In the genomic region with DNA sequence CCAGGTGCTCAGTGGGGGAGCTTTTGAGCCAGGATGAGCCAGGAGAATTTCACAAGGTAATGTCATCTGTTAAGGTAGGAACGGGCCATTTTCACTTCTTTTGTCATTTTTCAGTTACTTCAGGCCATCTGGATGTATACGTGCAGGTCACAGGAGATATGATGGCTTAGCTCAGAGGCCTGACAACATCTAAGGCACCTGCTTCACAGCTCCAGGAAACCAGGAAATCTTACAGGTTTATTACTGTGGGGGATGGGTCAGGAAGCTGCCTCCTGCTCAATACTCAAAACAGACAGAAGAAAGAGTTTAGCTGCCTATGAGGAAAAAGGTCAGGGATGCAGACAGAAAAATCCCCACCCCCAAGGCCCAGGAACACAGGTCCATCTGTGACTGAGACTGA, we compare ENCODE assay signal across 17 cellular contexts.
A peak's percentile ranks its signal among the peaks of the same experiment; 100 is the strongest.
DNase-seq lines count a peak whose midpoint lies in the region; TF ChIP-seq lines count a peak whose summit lies in the region.
"Had no signal": no experiment of that assay in that cellular context is flagged by ENCODE, and none has a peak within 500 bp of the region (broad histone marks: within the 10 kb centered on the region; RNA-seq: fewer than 3 reads in every experiment).

No MANE protein-coding gene starts in this region.

- H3K4me1 ChIP-seq in Loucy (ENCODE audit: insufficient read depth, low read length, poor library complexity, severe bottlenecking) (peaks cover 9% of the 10 kb centered on the region), colonic mucosa (no peaks in the 10 kb centered on the region)
- H3K4me1 ChIP-seq: BE2C, SJCRH30 had no signal

- H3K27ac ChIP-seq in colonic mucosa (no peak overlapping the region), caudate nucleus (ENCODE audit: low read depth, low read length) (no peak overlapping the region)
- H3K27ac ChIP-seq: SJCRH30 had no signal

- no peaks in the 10 kb centered on the region for H4K20me1 ChIP-seq in Loucy (ENCODE audit: insufficient read depth, low read length, poor library complexity, severe bottlenecking)

- H3K4me3 Mint-ChIP-seq in activated T-helper 1 cell treated with anti-CD3 and anti-CD28 coated beads, Interleukin-12 subunit alpha, Interleukin-12 subunit beta, Interleukin-2, Interleukin-4 antibody, amounts not matched to agents 30 ng/mL and 10 ng/mL and 1 ng/mL, durations not matched to agents 14 hours and 24 hours and 36 hours = no peak overlapping the region

- no peaks in the 10 kb centered on the region for H3K79me2 ChIP-seq in Loucy (ENCODE audit: insufficient read depth, low read length)

- H3K9ac ChIP-seq in Loucy (ENCODE audit: low read depth, low read length, poor library complexity, severe bottlenecking) (no peak overlapping the region), colonic mucosa (ENCODE audit: low read depth in 2 of 2, low read length in 2 of 2) (no peak overlapping the region)

- H3K27me3 ChIP-seq in Loucy (ENCODE audit: insufficient read depth, low read length, poor library complexity, severe bottlenecking) = no peaks in the 10 kb centered on the region
- H3K27me3 ChIP-seq in colonic mucosa = no peaks in the 10 kb centered on the region
- H3K27me3 ChIP-seq: BE2C, SJCRH30 had no signal

- H3F3A ChIP-seq in Loucy (ENCODE audit: low read depth) = no peaks in the 10 kb centered on the region

- no peaks in the 10 kb centered on the region for H3K4me1 Mint-ChIP-seq in activated T-helper 1 cell treated with anti-CD3 and anti-CD28 coated beads, Interleukin-12 subunit alpha, Interleukin-12 subunit beta, Interleukin-2, Interleukin-4 antibody, amounts not matched to agents 30 ng/mL and 10 ng/mL and 1 ng/mL, durations not matched to agents 14 hours and 24 hours and 36 hours (ENCODE audit: low read depth)

- no peak overlapping the region for H3K27ac Mint-ChIP-seq in activated T-helper 1 cell treated with anti-CD3 and anti-CD28 coated beads, Interleukin-12 subunit alpha, Interleukin-12 subunit beta, Interleukin-2, Interleukin-4 antibody, amounts not matched to agents 30 ng/mL and 10 ng/mL and 1 ng/mL, durations not matched to agents 14 hours and 24 hours and 36 hours

- H3K36me3 ChIP-seq in Loucy (ENCODE audit: insufficient read depth, low read length) (no peaks in the 10 kb centered on the region), colonic mucosa (no peaks in the 10 kb centered on the region)
- H3K36me3 ChIP-seq: BE2C, SJCRH30 had no signal

- no peak overlapping the region for H3K4me3 ChIP-seq in Loucy (ENCODE audit: low read length, poor library complexity, severe bottlenecking)
- no peak overlapping the region for H3K4me3 ChIP-seq in colonic mucosa
- H3K4me3 ChIP-seq: SJCRH30 had no signal

- peak overlapping the region; percentile 10 for H3K4me2 ChIP-seq in Loucy (ENCODE audit: low read depth, low read length, poor library complexity, severe bottlenecking)

- intact Hi-C loops in colonic mucosa (cut with DNase I) = no loop called here
- intact Hi-C loops in activated T-helper 1 cell treated with anti-CD3 and anti-CD28 coated beads, Interleukin-12 subunit alpha, Interleukin-12 subunit beta, Interleukin-2, Interleukin-4 antibody, amounts not matched to agents 30 ng/mL and 10 ng/mL and 1 ng/mL, durations not matched to agents 14 hours and 24 hours and 36 hours (cut with micrococcal nuclease) = no loop called here

- no peaks in the 10 kb centered on the region for H3K9me2 ChIP-seq in Loucy (replicated peaks; ENCODE audit: low read depth, low read length)

- H3K9me3 Mint-ChIP-seq in activated T-helper 1 cell treated with anti-CD3 and anti-CD28 coated beads, Interleukin-12 subunit alpha, Interleukin-12 subunit beta, Interleukin-2, Interleukin-4 antibody, amounts not matched to agents 30 ng/mL and 10 ng/mL and 1 ng/mL, durations not matched to agents 14 hours and 24 hours and 36 hours = no peaks in the 10 kb centered on the region

- H3K9me3 ChIP-seq in Loucy (ENCODE audit: insufficient read depth, low read depth, low read length) = no peaks in the 10 kb centered on the region
- H3K9me3 ChIP-seq in colonic mucosa = no peaks in the 10 kb centered on the region
- H3K9me3 ChIP-seq: BE2C, SJCRH30 had no signal

- in situ Hi-C loops in G401 (cut with HindIII; ENCODE audit: low sequenced_read_pairs) = no loop called here

- no peaks in the 10 kb centered on the region for H3K27me3 Mint-ChIP-seq in activated T-helper 1 cell treated with anti-CD3 and anti-CD28 coated beads, Interleukin-12 subunit alpha, Interleukin-12 subunit beta, Interleukin-2, Interleukin-4 antibody, amounts not matched to agents 30 ng/mL and 10 ng/mL and 1 ng/mL, durations not matched to agents 14 hours and 24 hours and 36 hours (ENCODE audit: insufficient read depth)

- peak overlapping the region; percentile 60; the same call in 1 of the 2 replicates for H2AFZ ChIP-seq in Loucy (ENCODE audit: low read length)

- DNase-seq in G401 (ENCODE audit: low spot score) (peak; percentile 17), colonic mucosa (peak; percentile 30), left kidney (ENCODE audit: low read depth, low spot score) (peak; percentile 2), caudate nucleus (lab: John Stamatoyannopoulos, UW) (no peak), GM19238 (ENCODE audit: insufficient read length, low spot score) (no peak)
- DNase-seq in activated T-helper 1 cell treated with anti-CD3 and anti-CD28 coated beads, Interleukin-12 subunit alpha, Interleukin-12 subunit beta, Interleukin-2, Interleukin-4 antibody, amounts not matched to agents 30 ng/mL and 10 ng/mL and 1 ng/mL, durations not matched to agents 14 hours and 24 hours and 36 hours (ENCODE audit: low spot score) = no peak
- DNase-seq: BE2C; GDM1; IMR-90; NCI-H1694; NCI-H2081; NCI-H2171; NCI-H345; NCI-H526 treated with DMSO at 0.1 percent for 48 hours; NK-92 treated with Interleukin-12 subunit alpha and Interleukin-12 subunit beta, amount 100 ng/mL, for 24 hours; SJCRH30 had no signal

- H3K36me3 Mint-ChIP-seq in activated T-helper 1 cell treated with anti-CD3 and anti-CD28 coated beads, Interleukin-12 subunit alpha, Interleukin-12 subunit beta, Interleukin-2, Interleukin-4 antibody, amounts not matched to agents 30 ng/mL and 10 ng/mL and 1 ng/mL, durations not matched to agents 14 hours and 24 hours and 36 hours (ENCODE audit: low read depth) = no peaks in the 10 kb centered on the region

- TF ChIP-seq CTCF in Loucy (conservative IDR thresholded peaks at IDR 0.05; ENCODE audit: low read length) (no peak), colonic mucosa (IDR thresholded peaks at IDR 0.05) (no peak)

Comparison
In these comparisons a context has a peak if more than half of its experiments do, and no peak if none do; other contexts are left out.
1. DNase-seq: peak in G401 (single experiment), colonic mucosa (single experiment) and left kidney (single experiment); none in caudate nucleus (0 of 61), GM19238 (single experiment) and activated T-helper 1 cell treated with anti-CD3 and anti-CD28 coated beads, Interleukin-12 subunit alpha, Interleukin-12 subunit beta, Interleukin-2, Interleukin-4 antibody, amounts not matched to agents 30 ng/mL and 10 ng/mL and 1 ng/mL, durations not matched to agents 14 hours and 24 hours and 36 hours (single experiment).